16 cellular contexts compared by ENCODE assay signal in the genomic region with DNA sequence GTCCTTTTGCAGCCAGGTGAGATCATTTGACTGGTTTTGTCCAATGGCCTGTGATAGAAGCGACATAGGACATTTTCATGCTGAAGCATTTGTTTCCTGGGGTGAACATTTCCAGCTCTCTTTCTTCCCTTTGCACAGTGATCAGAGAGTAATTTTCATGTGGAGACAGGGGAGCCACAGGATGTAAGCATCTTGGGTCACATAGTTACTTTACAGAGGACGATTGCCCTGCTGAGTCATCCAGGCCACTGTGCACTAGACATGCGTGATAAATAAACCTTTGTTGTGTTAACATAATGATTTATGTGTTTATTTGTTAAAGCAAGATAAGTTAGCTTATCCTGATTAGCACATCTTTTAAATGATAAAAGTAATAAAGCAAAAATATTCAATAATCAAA.
DNase-seq lines count a peak whose midpoint lies in the region; ATAC-seq and TF ChIP-seq lines count a peak whose summit lies in the region.
"Had no signal": no experiment of that assay in that cellular context is flagged by ENCODE, and none has a peak within 500 bp of the region (broad histone marks: within the 10 kb centered on the region; RNA-seq: fewer than 3 reads in every experiment).

No MANE protein-coding gene starts in this region.

- H3K27ac Mint-ChIP-seq in GM23338, result peak overlapping the region; percentile 80
- H3K27ac Mint-ChIP-seq: CD8-positive, alpha-beta T cell had no signal

- in situ Hi-C loops in KBM-7 (cut with MboI; ENCODE audit: low pct_unique_long_range_greater_than_20kb, low sequenced_read_pairs), result no loop called here

- H3K9me3 Mint-ChIP-seq in GM23338, result peaks cover 15% of the 10 kb centered on the region; the same call in 2 of the 3 replicates
- H3K9me3 Mint-ChIP-seq: CD8-positive, alpha-beta T cell had no signal

- H3K4me3 Mint-ChIP-seq in GM23338, result no peak overlapping the region
- H3K4me3 Mint-ChIP-seq: CD8-positive, alpha-beta T cell had no signal

- H3K9me2 ChIP-seq in GM23338 (ENCODE audit: insufficient read depth), result no peaks in the 10 kb centered on the region

- peak overlapping the region; percentile 39; the same call in 1 of the 2 replicates for H2AFZ ChIP-seq in GM23338

- no peaks in the 10 kb centered on the region for H3F3A ChIP-seq in GM23338 (replicated peaks; ENCODE audit: low read depth)

- H3K79me2 ChIP-seq in GM23338 (replicated peaks; ENCODE audit: insufficient read depth), result no peaks in the 10 kb centered on the region

- TF ChIP-seq CTCF in GM23338 (conservative IDR thresholded peaks at IDR 0.05; ENCODE audit: low read depth in 2 of 2) (no peak), fibroblast of mammary gland (conservative IDR thresholded peaks at IDR 0.05; ENCODE audit: control insufficient read depth, insufficient read depth, low read depth, low read length) (no peak)

- H3K27me3 Mint-ChIP-seq in GM23338 (ENCODE audit: insufficient read depth, low read depth, poor library complexity), result no peaks in the 10 kb centered on the region

- H4K20me1 ChIP-seq in GM23338 (replicated peaks; ENCODE audit: insufficient read depth), result no peaks in the 10 kb centered on the region

- no peaks in the 10 kb centered on the region for H3K27me3 ChIP-seq in GM23338 (ENCODE audit: insufficient read depth)
- H3K27me3 ChIP-seq: ovary had no signal

- peaks cover 8% of the 10 kb centered on the region; the same call in 2 of the 3 replicates for H3K4me1 Mint-ChIP-seq in GM23338

- no peaks in the 10 kb centered on the region for H3K36me3 ChIP-seq in GM23338 (ENCODE audit: insufficient read depth)
- H3K36me3 ChIP-seq: ovary had no signal

- H3K27ac ChIP-seq in GM23338 (ENCODE audit: low read depth), result no peak overlapping the region
- H3K27ac ChIP-seq: coronary artery, ovary had no signal

- no peak for ATAC-seq in GM23338
- no peak for ATAC-seq in GM21619 (IDR thresholded peaks at IDR 0.05; ENCODE audit: unreplicated experiment)
- ATAC-seq: CD8-positive, alpha-beta T cell had no signal

- no peaks in the 10 kb centered on the region for H3K4me1 ChIP-seq in GM23338 (ENCODE audit: insufficient read depth)

- H3K4me2 ChIP-seq in GM23338, result no peak overlapping the region

- peaks cover 12% of the 10 kb centered on the region; the same call in 2 of the 3 replicates for H3K36me3 Mint-ChIP-seq in GM23338 (ENCODE audit: low read depth)
- H3K36me3 Mint-ChIP-seq: CD8-positive, alpha-beta T cell had no signal

- H3K4me3 ChIP-seq in GM23338, result no peak overlapping the region
- H3K4me3 ChIP-seq in fibroblast of mammary gland (ENCODE audit: control insufficient read depth, low read depth, low read length), result no peak overlapping the region
- H3K4me3 ChIP-seq: coronary artery, ovary had no signal

- no peak for DNase-seq in GM23338 (ENCODE audit: low spot score)
- peak; percentile 56 for DNase-seq in fibroblast of mammary gland (ENCODE audit: low read depth)
- peak; percentile 18 for DNase-seq in renal cortical epithelial cell (ENCODE audit: low read depth)
- DNase-seq in KBM-7, result no peak
- no peak for DNase-seq in stimulated activated CD4-positive, alpha-beta T cell treated with anti-CD3 and anti-CD28 coated beads, Interleukin-2, amount 100 ng/mL, for 24 hours
- no peak for DNase-seq in HuH-7.5 (ENCODE audit: low spot score)
- DNase-seq: activated gamma-delta T cell treated with Interleukin-2 at 50 U/mL for 16 hours; CD8-positive, alpha-beta T cell; NCI-H2081 treated with DMSO at 0.1 percent for 48 hours; ovary; stimulated activated CD4-positive, alpha-beta T cell treated with anti-CD3 and anti-CD28 coated beads, Interleukin-2, amount 100 ng/mL, for 48 hours; stimulated activated naive CD4-positive, alpha-beta T cell treated with Interleukin-2 at 50 U/mL for 16 hours; T-helper 1 cell had no signal

TF ChIP-seq in GM23338, 12 proteins besides CTCF, POLR2A, EP300 and RAD21 (continues in another document):
- TF ChIP-seq POLR2AphosphoS5 (IDR thresholded peaks at IDR 0.05; ENCODE audit: low read depth) (no peak), NANOG (IDR thresholded peaks at IDR 0.05; ENCODE audit: borderline replicate concordance) (no peak)

TF ChIP-seq in PFSK-1, 5 proteins besides CTCF, POLR2A, EP300 and RAD21:
- peak; percentile 37; the same call in 1 of the 2 replicates for TF ChIP-seq TAF1 (IDR thresholded peaks at IDR 0.05; ENCODE audit: borderline replicate concordance, insufficient read depth, low read length)
- TF ChIP-seq, protein P1, sequence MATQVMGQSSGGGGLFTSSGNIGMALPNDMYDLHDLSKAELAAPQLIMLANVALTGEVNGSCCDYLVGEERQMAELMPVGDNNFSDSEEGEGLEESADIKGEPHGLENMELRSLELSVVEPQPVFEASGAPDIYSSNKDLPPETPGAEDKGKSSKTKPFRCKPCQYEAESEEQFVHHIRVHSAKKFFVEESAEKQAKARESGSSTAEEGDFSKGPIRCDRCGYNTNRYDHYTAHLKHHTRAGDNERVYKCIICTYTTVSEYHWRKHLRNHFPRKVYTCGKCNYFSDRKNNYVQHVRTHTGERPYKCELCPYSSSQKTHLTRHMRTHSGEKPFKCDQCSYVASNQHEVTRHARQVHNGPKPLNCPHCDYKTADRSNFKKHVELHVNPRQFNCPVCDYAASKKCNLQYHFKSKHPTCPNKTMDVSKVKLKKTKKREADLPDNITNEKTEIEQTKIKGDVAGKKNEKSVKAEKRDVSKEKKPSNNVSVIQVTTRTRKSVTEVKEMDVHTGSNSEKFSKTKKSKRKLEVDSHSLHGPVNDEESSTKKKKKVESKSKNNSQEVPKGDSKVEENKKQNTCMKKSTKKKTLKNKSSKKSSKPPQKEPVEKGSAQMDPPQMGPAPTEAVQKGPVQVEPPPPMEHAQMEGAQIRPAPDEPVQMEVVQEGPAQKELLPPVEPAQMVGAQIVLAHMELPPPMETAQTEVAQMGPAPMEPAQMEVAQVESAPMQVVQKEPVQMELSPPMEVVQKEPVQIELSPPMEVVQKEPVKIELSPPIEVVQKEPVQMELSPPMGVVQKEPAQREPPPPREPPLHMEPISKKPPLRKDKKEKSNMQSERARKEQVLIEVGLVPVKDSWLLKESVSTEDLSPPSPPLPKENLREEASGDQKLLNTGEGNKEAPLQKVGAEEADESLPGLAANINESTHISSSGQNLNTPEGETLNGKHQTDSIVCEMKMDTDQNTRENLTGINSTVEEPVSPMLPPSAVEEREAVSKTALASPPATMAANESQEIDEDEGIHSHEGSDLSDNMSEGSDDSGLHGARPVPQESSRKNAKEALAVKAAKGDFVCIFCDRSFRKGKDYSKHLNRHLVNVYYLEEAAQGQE (IDR thresholded peaks at IDR 0.05; ENCODE audit: insufficient read depth in 1 of 2, low read depth in 2 of 2, low read length in 2 of 2), result no peak

Comparison
In these comparisons a context has a peak if more than half of its experiments do, and no peak if none do; other contexts are left out.
1. DNase-seq: peak in fibroblast of mammary gland (single experiment) and renal cortical epithelial cell (single experiment); none in GM23338 (single experiment), KBM-7 (single experiment), stimulated activated CD4-positive, alpha-beta T cell treated with anti-CD3 and anti-CD28 coated beads, Interleukin-2, amount 100 ng/mL, for 24 hours (0 of 2) and HuH-7.5 (single experiment).